28 cellular contexts compared by ENCODE assay signal in the genomic region with DNA sequence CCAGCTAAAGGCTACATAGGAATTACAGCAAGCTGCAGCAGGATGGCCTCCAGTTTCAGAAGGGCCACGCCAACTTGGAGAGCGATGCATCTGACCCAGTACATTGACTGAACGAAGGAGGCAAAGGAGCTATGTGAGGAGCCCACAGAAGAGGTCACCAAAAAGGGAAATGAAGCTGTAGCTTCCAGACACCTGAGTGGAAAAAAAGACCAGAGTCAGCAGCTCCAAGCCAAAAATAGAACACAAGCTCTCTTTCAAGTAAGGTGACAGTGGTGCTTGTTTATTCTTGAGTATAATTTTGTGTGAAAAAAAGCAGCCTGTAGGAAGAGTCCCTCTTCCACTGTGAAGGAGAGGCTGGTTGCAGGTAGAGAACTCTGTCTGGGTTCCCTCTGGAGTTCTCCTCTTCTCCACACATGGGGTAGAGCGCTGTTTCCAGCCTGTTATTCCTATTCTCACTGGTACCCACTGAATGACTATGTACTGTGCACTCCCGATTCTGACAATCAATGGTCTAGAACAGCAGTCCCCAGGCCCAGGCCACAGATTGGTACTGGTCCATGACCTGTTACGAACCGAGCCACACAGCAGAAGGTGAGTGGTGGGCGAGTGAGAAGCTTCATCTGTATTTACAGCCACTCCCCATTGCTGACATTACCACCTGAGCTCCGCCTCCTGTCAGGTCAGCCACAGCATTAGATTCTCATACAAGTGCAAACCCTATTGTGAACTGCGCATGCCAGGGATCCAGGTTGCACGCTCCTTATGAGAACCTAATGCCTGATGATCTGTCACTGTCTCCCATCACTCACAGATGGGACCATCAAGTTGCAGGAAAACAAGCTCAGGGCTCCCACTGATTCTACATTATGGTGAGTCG. TPM values are rescaled to one million over a fixed set of nuclear protein-coding genes. Genes with fewer than 3 reads are reported as not detected.
DNase-seq lines count a peak whose midpoint lies in the region; ATAC-seq and TF ChIP-seq lines count a peak whose summit lies in the region.
"Had no signal": no experiment of that assay in that cellular context is flagged by ENCODE, and none has a peak within 500 bp of the region (broad histone marks: within the 10 kb centered on the region; RNA-seq: fewer than 3 reads in every experiment).

No MANE protein-coding gene starts in this region.

- no peak for TF ChIP-seq RAD21 in HCT116 (IDR thresholded peaks at IDR 0.05; ENCODE audit: low read depth)

- H3K9ac ChIP-seq in HCT116 (ENCODE audit: low read length) = no peak overlapping the region
- H3K9ac ChIP-seq: SK-N-SH had no signal

- no peaks in the 10 kb centered on the region for H3K9me3 ChIP-seq in HCT116 (ENCODE audit: control insufficient read depth in 1 of 2, insufficient read depth in 1 of 2, low read depth in 1 of 2, low read length in 2 of 2)
- H3K9me3 ChIP-seq: body of pancreas, SK-N-SH had no signal

- intact Hi-C loops in HCT116 (cut with micrococcal nuclease) = no loop called here

- no peaks in the 10 kb centered on the region for H3K79me2 ChIP-seq in HCT116 (ENCODE audit: insufficient read depth, low read length)

- no peak overlapping the region for H3K4me2 ChIP-seq in HCT116 (ENCODE audit: low read length)
- H3K4me2 ChIP-seq: GM23338, SK-N-SH had no signal

- H3K4me3 Mint-ChIP-seq in activated T-helper 17 cell treated with anti-CD3 and anti-CD28 coated beads, Interleukin-2, amount 50 U/mL, for 72 hours = peak overlapping the region; percentile 44
- peak overlapping the region; percentile 63 for H3K4me3 Mint-ChIP-seq in natural killer cell treated with Interleukin-12 subunit alpha and Interleukin-12 subunit beta and Interleukin-15 and Interleukin-18, amount 100 ng/mL, for 72 hours
- H3K4me3 Mint-ChIP-seq: GM23338, WTC11 had no signal

- RAD21 ChIA-PET in HCT116 (lab: Charles Lee; ENCODE audit: low non-redundant PET in 1 of 2, low total read pairs in 2 of 2, uncharacterized antibody in 2 of 2, unreplicated experiment in 2 of 2) = interaction anchor here in 1 of 2 experiments (1.0 kb wide), 1 partner anchor 30 kb away, joined by 4 read pairs; no protein-coding TSS in a partner anchor

- no peak overlapping the region for H2AFZ ChIP-seq in HCT116 (ENCODE audit: low read depth, low read length, poor library complexity, severe bottlenecking)
- H2AFZ ChIP-seq: GM23338 had no signal

- no peaks in the 10 kb centered on the region; the same call in 1 of the 2 replicates for H3K27me3 ChIP-seq in HCT116 (ENCODE audit: insufficient read depth, low read length)
- H3K27me3 ChIP-seq: body of pancreas had no signal

- POLR2A ChIA-PET in HCT116 (lab: Charles Lee) = interaction anchor here (0.9 kb wide), 1 partner anchor 16 kb away, joined by 3 read pairs; no protein-coding TSS in a partner anchor

- no peak overlapping the region for H3K27ac ChIP-seq in HCT116 (ENCODE audit: low read depth, low read length)
- H3K27ac ChIP-seq: body of pancreas had no signal

- H3K27ac Mint-ChIP-seq in activated T-helper 17 cell treated with anti-CD3 and anti-CD28 coated beads, Interleukin-2, amount 50 U/mL, for 72 hours = peak overlapping the region; percentile 78
- H3K27ac Mint-ChIP-seq in natural killer cell treated with Interleukin-12 subunit alpha and Interleukin-12 subunit beta and Interleukin-15 and Interleukin-18, amount 100 ng/mL, for 72 hours = peak overlapping the region; percentile 58 to 91
- H3K27ac Mint-ChIP-seq: GM23338, WTC11 had no signal

- H3K9me2 ChIP-seq in HCT116 (ENCODE audit: insufficient read depth) = no peaks in the 10 kb centered on the region
- H3K9me2 ChIP-seq: SK-N-SH had no signal

- TF ChIP-seq POLR2A in HCT116 (IDR thresholded peaks at IDR 0.05; ENCODE audit: borderline replicate concordance, extremely low read depth, insufficient read depth, insufficient read length) = no peak

- H4K20me1 ChIP-seq in HCT116 (ENCODE audit: insufficient read depth) = no peaks in the 10 kb centered on the region

- ATAC-seq in HCT116 = peak; percentile 90
- ATAC-seq in activated T-helper 17 cell treated with anti-CD3 and anti-CD28 coated beads, Interleukin-2, amount 50 U/mL, for 72 hours (replicated peaks) = no peak
- peak in 1 of 2 donors; percentile 41 for ATAC-seq in natural killer cell treated with Interleukin-12 subunit alpha and Interleukin-12 subunit beta and Interleukin-15 and Interleukin-18, amount 100 ng/mL, for 72 hours
- no peak for ATAC-seq in HG02642 (IDR thresholded peaks at IDR 0.05; ENCODE audit: poor library complexity, unreplicated experiment)
- ATAC-seq: body of pancreas, esophagus mucosa, GM23338, WTC11 had no signal

- no peaks in the 10 kb centered on the region for H3K36me3 ChIP-seq in HCT116 (ENCODE audit: control insufficient read depth in 1 of 2, insufficient read depth in 2 of 2, low read length in 2 of 2)

- no peaks in the 10 kb centered on the region for H3K4me1 ChIP-seq in HCT116 (ENCODE audit: control insufficient read depth in 1 of 2, insufficient read depth in 2 of 2, low read length in 2 of 2)
- H3K4me1 ChIP-seq: body of pancreas had no signal

- H3K36me3 Mint-ChIP-seq in activated T-helper 17 cell treated with anti-CD3 and anti-CD28 coated beads, Interleukin-2, amount 50 U/mL, for 72 hours (ENCODE audit: low read depth) = no peaks in the 10 kb centered on the region
- peaks cover 21% of the 10 kb centered on the region for H3K36me3 Mint-ChIP-seq in natural killer cell treated with Interleukin-12 subunit alpha and Interleukin-12 subunit beta and Interleukin-15 and Interleukin-18, amount 100 ng/mL, for 72 hours

- H3K27me3 Mint-ChIP-seq in activated T-helper 17 cell treated with anti-CD3 and anti-CD28 coated beads, Interleukin-2, amount 50 U/mL, for 72 hours = peaks cover 22% of the 10 kb centered on the region
- no peaks in the 10 kb centered on the region for H3K27me3 Mint-ChIP-seq in natural killer cell treated with Interleukin-12 subunit alpha and Interleukin-12 subunit beta and Interleukin-15 and Interleukin-18, amount 100 ng/mL, for 72 hours

- TF ChIP-seq CTCF in HCT116 (IDR thresholded peaks at IDR 0.05 in 2 of 3, conservative IDR thresholded peaks at IDR 0.05 in 1 of 3; ENCODE audit: borderline replicate concordance in 1 of 3, insufficient read depth in 1 of 3, low read depth in 2 of 3, low read length in 2 of 3) = peak in 2 of 3 experiments; percentile 47 to 50; a peak in 4 of 6 replicates

- no peak overlapping the region for H3K4me3 ChIP-seq in HCT116 (replicated peaks in 1 of 2; ENCODE audit: low read depth in 1 of 2, low read length in 2 of 2)
- H3K4me3 ChIP-seq: body of pancreas, GM23338 had no signal

- H3K4me1 Mint-ChIP-seq in activated T-helper 17 cell treated with anti-CD3 and anti-CD28 coated beads, Interleukin-2, amount 50 U/mL, for 72 hours = peaks cover 5% of the 10 kb centered on the region
- peaks cover 62% of the 10 kb centered on the region in 2 donors for H3K4me1 Mint-ChIP-seq in natural killer cell treated with Interleukin-12 subunit alpha and Interleukin-12 subunit beta and Interleukin-15 and Interleukin-18, amount 100 ng/mL, for 72 hours (ENCODE audit: low read depth in 2 of 2)

- CTCF ChIA-PET in HCT116 (lab: Charles Lee) = interaction anchor here (0.9 to 2.1 kb wide), 5 partner anchors 17 to 149 kb away, joined by 3 to 10 read pairs (median 7); no protein-coding TSS in a partner anchor

- no peaks in the 10 kb centered on the region for H3K9me3 Mint-ChIP-seq in activated T-helper 17 cell treated with anti-CD3 and anti-CD28 coated beads, Interleukin-2, amount 50 U/mL, for 72 hours
- peaks cover 4% of the 10 kb centered on the region for H3K9me3 Mint-ChIP-seq in natural killer cell treated with Interleukin-12 subunit alpha and Interleukin-12 subunit beta and Interleukin-15 and Interleukin-18, amount 100 ng/mL, for 72 hours
- H3K9me3 Mint-ChIP-seq: CD8-positive, alpha-beta memory T cell had no signal

- no TSS peak for BruUV-seq in HCT116 (replicated peaks; lab: Mats Ljungman, UMichigan)

- DNase-seq in DMS 273 (lab: John Stamatoyannopoulos, UW; ENCODE audit: unreplicated experiment) (peak; percentile 13), DMS 273 treated with DMSO at 0.1 percent for 48 hours (lab: John Stamatoyannopoulos, UW) (no peak), HCT116 (ENCODE audit: low read depth, low spot score) (no peak), HK-2 (ENCODE audit: unreplicated experiment) (no peak), midbrain (lab: John Stamatoyannopoulos, UW) (no peak)
- DNase-seq in natural killer cell treated with Interleukin-12 subunit alpha and Interleukin-12 subunit beta and Interleukin-15 and Interleukin-18, amount 100 ng/mL, for 72 hours (ENCODE audit: low spot score) = no peak
- DNase-seq: 8988T; AML-193; body of pancreas; CD8-positive, alpha-beta memory T cell; DND-41; effector CD8-positive, alpha-beta T cell; foreskin melanocyte; hypothalamus; NCI-H2081 treated with DMSO at 0.1 percent for 48 hours; SK-N-SH; stimulated activated naive CD4-positive, alpha-beta T cell; T-helper 9 cell had no signal

RNA-seq across cellular contexts. Expression of a gene that starts 15.1 kb away (rescaled TPM):
- total RNA-seq in HCT116 (2021; ENCODE audit: unreplicated experiment) = 1.2 TPM
- not detected in 2 replicates for polyA plus RNA-seq in HCT116 (2012)
- total RNA-seq in activated T-helper 17 cell treated with anti-CD3 and anti-CD28 coated beads, Interleukin-2, amount 50 U/mL, for 72 hours = 10 to 100 TPM; 26.1 to 73.9 TPM
- total RNA-seq in natural killer cell treated with Interleukin-12 subunit alpha and Interleukin-12 subunit beta and Interleukin-15 and Interleukin-18, amount 100 ng/mL, for 72 hours = 100 to 1,000 TPM; 379 to 582 TPM
- total RNA-seq: body of pancreas, chondrocyte, esophagus mucosa, GM23338, NCI-H460, pulmonary artery endothelial cell had no signal
- polyA plus RNA-seq: GM23338, neural cell, SK-N-SH had no signal

RNA-seq across cellular contexts. Expression of a gene that starts 28.8 kb away (rescaled TPM):
- total RNA-seq in HCT116 (2021; ENCODE audit: unreplicated experiment) = 0.98 TPM
- polyA plus RNA-seq in HCT116 (2012) = not detected in 2 replicates
- 100 to 1,000 TPM in 1 of 2 donors, 10 to 100 TPM in 1; 75.4 to 108 TPM for total RNA-seq in activated T-helper 17 cell treated with anti-CD3 and anti-CD28 coated beads, Interleukin-2, amount 50 U/mL, for 72 hours
- total RNA-seq in natural killer cell treated with Interleukin-12 subunit alpha and Interleukin-12 subunit beta and Interleukin-15 and Interleukin-18, amount 100 ng/mL, for 72 hours = 1,000 to 10,000 TPM; 2,440 to 2,619 TPM
- total RNA-seq: body of pancreas, chondrocyte, esophagus mucosa, GM23338, NCI-H460, pulmonary artery endothelial cell had no signal
- polyA plus RNA-seq: GM23338, neural cell, SK-N-SH had no signal

RNA-seq across cellular contexts. Expression of a gene that starts 54.6 kb away (rescaled TPM):
- total RNA-seq in HCT116 (2021; ENCODE audit: unreplicated experiment) = not detected
- polyA plus RNA-seq in HCT116 (2012) = not detected in 2 replicates
- not detected for total RNA-seq in activated T-helper 17 cell treated with anti-CD3 and anti-CD28 coated beads, Interleukin-2, amount 50 U/mL, for 72 hours
- total RNA-seq in natural killer cell treated with Interleukin-12 subunit alpha and Interleukin-12 subunit beta and Interleukin-15 and Interleukin-18, amount 100 ng/mL, for 72 hours = not detected
- total RNA-seq: body of pancreas; CD8-positive, alpha-beta memory T cell; chondrocyte; GM23338; NCI-H460; pulmonary artery endothelial cell; skeletal muscle tissue; WTC11 had no signal
- polyA plus RNA-seq: CD8-positive, alpha-beta memory T cell; GM23338; neural cell; SK-N-SH had no signal

RNA-seq across cellular contexts. Expression of a gene that starts 57.7 kb away (rescaled TPM):
- total RNA-seq in HCT116 (2021; ENCODE audit: unreplicated experiment) = 11.3 TPM
- polyA plus RNA-seq in HCT116 (2012) = 4.1 and 4.5 TPM in 2 replicates
- 10 to 100 TPM in 1 of 2 donors, 1 to 10 TPM in 1; 6.1 to 24.0 TPM for total RNA-seq in activated T-helper 17 cell treated with anti-CD3 and anti-CD28 coated beads, Interleukin-2, amount 50 U/mL, for 72 hours
- total RNA-seq in natural killer cell treated with Interleukin-12 subunit alpha and Interleukin-12 subunit beta and Interleukin-15 and Interleukin-18, amount 100 ng/mL, for 72 hours = 10 to 100 TPM in 1 of 2 donors, 1 to 10 TPM in 1; 9.2 to 10.7 TPM
- total RNA-seq: body of pancreas, skeletal muscle tissue had no signal

Comparison
In these comparisons a context has a peak if more than half of its experiments do, and no peak if none do; other contexts are left out.
1. RNA of a gene that starts 15.1 kb away (total RNA-seq): 379 to 582 TPM in natural killer cell treated with Interleukin-12 subunit alpha and Interleukin-12 subunit beta and Interleukin-15 and Interleukin-18, amount 100 ng/mL, for 72 hours and 26.1 to 73.9 TPM in activated T-helper 17 cell treated with anti-CD3 and anti-CD28 coated beads, Interleukin-2, amount 50 U/mL, for 72 hours; 1.2 TPM in HCT116 (single experiment); every median in the first group is over 10 times any median in the second.
2. RNA of a gene that starts 28.8 kb away (total RNA-seq): 2,440 to 2,619 TPM in natural killer cell treated with Interleukin-12 subunit alpha and Interleukin-12 subunit beta and Interleukin-15 and Interleukin-18, amount 100 ng/mL, for 72 hours and 75.4 to 108 TPM in activated T-helper 17 cell treated with anti-CD3 and anti-CD28 coated beads, Interleukin-2, amount 50 U/mL, for 72 hours; 0.98 TPM in HCT116 (single experiment); every median in the first group is over 10 times any median in the second.